21 cellular contexts compared by ENCODE assay signal in genomic region chr5:150519560-150519945, GRCh38. TPM values are rescaled to one million over a fixed set of nuclear protein-coding genes. Genes with fewer than 3 reads are reported as not detected.
DNase-seq lines count a peak whose midpoint lies in the region; ATAC-seq, FAIRE-seq and TF ChIP-seq lines count a peak whose summit lies in the region.
"Had no signal": no experiment of that assay in that cellular context is flagged by ENCODE, and none has a peak within 500 bp of the region (broad histone marks: within the 10 kb centered on the region; RNA-seq: fewer than 3 reads in every experiment).

No MANE protein-coding gene starts in this region.

- no peak overlapping the region for H3K9ac ChIP-seq in IMR-90 (ENCODE audit: low read depth, low read length)

- TF ChIP-seq RAD21 in IMR-90 (IDR thresholded peaks at IDR 0.05; ENCODE audit: low read length), result no peak

- H2BK15ac ChIP-seq in IMR-90 (ENCODE audit: low read depth, low read length), result no peak overlapping the region

- H3K4me3 ChIP-seq in IMR-90 (ENCODE audit: insufficient read depth, low read depth, low read length) (no peak overlapping the region), right lobe of liver (no peak overlapping the region)
- H3K4me3 ChIP-seq: GM23338, lung, SJCRH30 had no signal

- H3K56ac ChIP-seq in IMR-90 (ENCODE audit: extremely low read depth, insufficient read depth, low read length), result no peak overlapping the region

- H4K20me1 ChIP-seq in IMR-90 (ENCODE audit: insufficient read depth, low read length), result peaks cover 88% of the 10 kb centered on the region

- intact Hi-C loops in IMR-90 (cut with micrococcal nuclease), result no loop called here
- intact Hi-C loops in right lobe of liver (cut with DNase I), result no loop called here

- no peak overlapping the region for H3K14ac ChIP-seq in IMR-90 (replicated peaks; ENCODE audit: low read depth, low read length)

- peak overlapping the region; percentile 17; the same call in 1 of the 2 replicates for H2AK5ac ChIP-seq in IMR-90 (ENCODE audit: low read depth, low read length)

- H2AFZ ChIP-seq in IMR-90 (replicated peaks; ENCODE audit: low read length, poor library complexity), result no peak overlapping the region
- H2AFZ ChIP-seq: GM23338 had no signal

- no peak overlapping the region for H2BK5ac ChIP-seq in IMR-90 (ENCODE audit: low read depth, low read length, poor library complexity, severe bottlenecking)

- no peak for FAIRE-seq in frontal cortex (lab: Jason Lieb, UNC)
- FAIRE-seq: GM12891, GM19239 had no signal

- H3K9me3 ChIP-seq in IMR-90 (ENCODE audit: control insufficient read depth, insufficient read depth, low read length), result no peaks in the 10 kb centered on the region
- H3K9me3 ChIP-seq in right lobe of liver, result no peaks in the 10 kb centered on the region
- H3K9me3 ChIP-seq: SJCRH30 had no signal

- 94% methylated on average over 6 of the region's 10 CpGs; no CpG with 5 or more reads in 1 of the 2 experiments for WGBS in IMR-90 (ENCODE audit: extremely low coverage in 2 of 2, insufficient read length in 1 of 2), 2 experiments
- 24% methylated on average over 6 of the region's 10 CpGs for WGBS in right lobe of liver (ENCODE audit: insufficient coverage, low coverage, low lambda C conversion rate, missing lambda C conversion rate)

- no peak overlapping the region for H3K4me2 ChIP-seq in IMR-90 (ENCODE audit: low read depth, low read length)
- H3K4me2 ChIP-seq: GM23338 had no signal

- no peak overlapping the region for H3K27ac ChIP-seq in IMR-90 (ENCODE audit: insufficient read depth, low read length)
- H3K27ac ChIP-seq in right lobe of liver, result peak overlapping the region; percentile 40 to 93 (median 57)
- peak overlapping the region; percentile 70 for H3K27ac ChIP-seq in temporal lobe (ENCODE audit: low read depth, low read length)
- H3K27ac ChIP-seq: SJCRH30 had no signal

- peaks cover 8% of the 10 kb centered on the region for H3K36me3 Mint-ChIP-seq in brain
- no peaks in the 10 kb centered on the region for H3K36me3 Mint-ChIP-seq in immature natural killer cell
- H3K36me3 Mint-ChIP-seq: CD8-positive, alpha-beta memory T cell had no signal

- peaks cover 50 to 95% of the 10 kb centered on the region in 2 experiments for H3K79me1 ChIP-seq in IMR-90 (ENCODE audit: low read depth in 1 of 2, low read length in 2 of 2)

- no peak overlapping the region for H3K18ac ChIP-seq in IMR-90 (ENCODE audit: low read depth, low read length)

- dilution Hi-C loops in IMR-90 (cut with HindIII; ENCODE audit: low sequenced_read_pairs, unreplicated experiment), result no loop called here

- H3K4me1 Mint-ChIP-seq in brain (peaks cover 74% of the 10 kb centered on the region), immature natural killer cell (no peaks in the 10 kb centered on the region)
- H3K4me1 Mint-ChIP-seq: CD8-positive, alpha-beta memory T cell; T-helper 17 cell had no signal

- H2AK9ac ChIP-seq in IMR-90 (replicated peaks; ENCODE audit: low read depth, low read length, poor library complexity), result no peak overlapping the region

- peak overlapping the region in 4 of 5 experiments; percentile 40 to 76 (median 60) for H3K27ac Mint-ChIP-seq in brain
- H3K27ac Mint-ChIP-seq in immature natural killer cell, result no peak overlapping the region
- H3K27ac Mint-ChIP-seq: CD8-positive, alpha-beta memory T cell; stimulated activated memory B cell treated with anti-CD40 and anti-IgM and Interleukin-4, amounts not matched to agents 10 μg/mL and 1 μg/mL and 100 μg/mL, for 72 hours; T-helper 17 cell had no signal

- H4K91ac ChIP-seq in IMR-90 (ENCODE audit: insufficient read depth, low read depth, low read length), result no peak overlapping the region

- no peak overlapping the region for H3K23ac ChIP-seq in IMR-90 (ENCODE audit: low read depth, low read length)

- H3K4me3 Mint-ChIP-seq in brain, result no peak overlapping the region
- no peak overlapping the region for H3K4me3 Mint-ChIP-seq in immature natural killer cell
- H3K4me3 Mint-ChIP-seq: CD8-positive, alpha-beta memory T cell; GM23338; stimulated activated memory B cell treated with anti-CD40 and anti-IgM and Interleukin-4, amounts not matched to agents 10 μg/mL and 1 μg/mL and 100 μg/mL, for 72 hours; T-helper 17 cell had no signal

- H2BK20ac ChIP-seq in IMR-90 (ENCODE audit: low read depth, low read length), result no peak overlapping the region

- peaks cover 32% of the 10 kb centered on the region for H3K36me3 ChIP-seq in IMR-90 (ENCODE audit: control insufficient read depth, insufficient read depth, low read length)
- H3K36me3 ChIP-seq in right lobe of liver, result peaks cover 0 to 16% (median 5%) of the 10 kb centered on the region in 4 donors

- H3K27me3 Mint-ChIP-seq in brain (peaks cover 4% of the 10 kb centered on the region), immature natural killer cell (ENCODE audit: low read depth in 3 of 3) (peaks cover 0 to 3% (median 1%) of the 10 kb centered on the region in 3 donors)
- H3K27me3 Mint-ChIP-seq: stimulated activated memory B cell treated with anti-CD40 and anti-IgM and Interleukin-4, amounts not matched to agents 10 μg/mL and 1 μg/mL and 100 μg/mL, for 72 hours; T-helper 17 cell had no signal

- in situ Hi-C loops in IMR-90 (cut with MboI; ENCODE audit: low sequenced_read_pairs), result no loop called here

- peaks cover 48% of the 10 kb centered on the region for H3K9me1 ChIP-seq in IMR-90 (ENCODE audit: insufficient read depth, low read length)

- no peak overlapping the region for H3K4ac ChIP-seq in IMR-90 (ENCODE audit: low read depth, low read length)

- no peak overlapping the region for H4K8ac ChIP-seq in IMR-90 (ENCODE audit: low read depth in 2 of 2, low read length in 2 of 2)

- no TSS peak for BruUV-seq in IMR-90 (replicated peaks; lab: Mats Ljungman, UMichigan)

- CTCF ChIA-PET in IMR-90 (lab: Yijun Ruan, JAX), result no interaction called here

- TF ChIP-seq POLR2A in IMR-90 (IDR thresholded peaks at IDR 0.05; ENCODE audit: low read depth, low read length), result no peak
- TF ChIP-seq POLR2A in right lobe of liver (IDR thresholded peaks at IDR 0.05), result no peak

- H3K9me3 Mint-ChIP-seq in brain, result no peaks in the 10 kb centered on the region
- H3K9me3 Mint-ChIP-seq in immature natural killer cell, result no peaks in the 10 kb centered on the region
- H3K9me3 Mint-ChIP-seq: CD8-positive, alpha-beta memory T cell; GM23338; stimulated activated memory B cell treated with anti-CD40 and anti-IgM and Interleukin-4, amounts not matched to agents 10 μg/mL and 1 μg/mL and 100 μg/mL, for 72 hours had no signal

- ATAC-seq in IMR-90 (ENCODE audit: low read depth) (no peak), right lobe of liver (no peak), GM18520 (IDR thresholded peaks at IDR 0.05; ENCODE audit: unreplicated experiment) (no peak)
- ATAC-seq: GM23338; PC-3; stimulated activated memory B cell treated with anti-CD40 and anti-IgM and Interleukin-4, amounts not matched to agents 10 μg/mL and 1 μg/mL and 100 μg/mL, for 72 hours; T-helper 17 cell had no signal

- no peak overlapping the region for H4K5ac ChIP-seq in IMR-90 (ENCODE audit: low read depth, low read length)

- no peak overlapping the region for H2BK120ac ChIP-seq in IMR-90 (ENCODE audit: low read depth, low read length)

- POLR2A ChIA-PET in IMR-90 (lab: Charles Lee; ENCODE audit: unreplicated experiment), result no interaction called here

- H3K27me3 ChIP-seq in IMR-90 (ENCODE audit: control insufficient read depth, insufficient read depth, low read length) (no peaks in the 10 kb centered on the region), right lobe of liver (no peaks in the 10 kb centered on the region)
- H3K27me3 ChIP-seq: SJCRH30 had no signal

- H3K4me1 ChIP-seq in IMR-90 (ENCODE audit: control insufficient read depth, insufficient read depth, low read length) (peaks cover 43% of the 10 kb centered on the region), right lobe of liver (peaks cover 0 to 98% (median 61%) of the 10 kb centered on the region in 4 donors)

- no peak for DNase-seq in IMR-90
- peak in 1 of 3 donors; percentile 68 for DNase-seq in right lobe of liver
- no peak for DNase-seq in immature natural killer cell
- no peak for DNase-seq in frontal cortex (ENCODE audit: low spot score in 2 of 2)
- DNase-seq: activated gamma-delta T cell treated with Interleukin-2 at 50 U/mL for 16 hours; CD8-positive, alpha-beta memory T cell; effector CD8-positive, alpha-beta T cell; KG1; NCI-H1694 treated with DMSO at 0.1 percent for 48 hours; NCI-H2227 treated with DMSO at 0.1 percent for 48 hours; PC-3; T-helper 17 cell had no signal

- TF ChIP-seq CTCF in IMR-90 (conservative IDR thresholded peaks at IDR 0.05; ENCODE audit: low read depth, low read length) (no peak), brain (conservative IDR thresholded peaks at IDR 0.05) (no peak), right lobe of liver (IDR thresholded peaks at IDR 0.05) (no peak)

TF ChIP-seq in IMR-90, 13 proteins besides CTCF, POLR2A, EP300 and RAD21:
- TF ChIP-seq BHLHE40 (IDR thresholded peaks at IDR 0.05; ENCODE audit: low read depth, low read length), result no peak
- no peak for TF ChIP-seq FOS (IDR thresholded peaks at IDR 0.05; ENCODE audit: low read depth, low read length)
- no peak for TF ChIP-seq CEBPB (IDR thresholded peaks at IDR 0.05; ENCODE audit: low read depth, low read length)
- TF ChIP-seq RCOR1 (IDR thresholded peaks at IDR 0.05; ENCODE audit: insufficient replicate concordance, low read length), result no peak
- no peak for TF ChIP-seq MAFK (IDR thresholded peaks at IDR 0.05; ENCODE audit: low read depth, low read length)
- TF ChIP-seq SMC3 (IDR thresholded peaks at IDR 0.05; ENCODE audit: low read depth, low read length), result no peak
TF ChIP-seq in IMR-90: peak in this region for 0.

RNA-seq across cellular contexts. Expression of gene NDST1, which starts 11.6 kb away (rescaled TPM):
- 30.3 and 30.5 TPM in 2 replicates for total RNA-seq in IMR-90 (2012; rRNA removed)
- 80.4 and 101 TPM in 2 replicates for polyA plus RNA-seq in IMR-90 (2012; rRNA removed)
- polyA plus RNA-seq in IMR-90 (2012; cell fraction: cytosol; rRNA removed), result 41.4 and 74.0 TPM in 2 replicates
- polyA plus RNA-seq in IMR-90 (2012; cell fraction: nucleus; rRNA removed; ENCODE audit: low replicate concordance), result 81.4 and 121 TPM in 2 replicates
- 40.0 TPM for polyA plus RNA-seq in brain (ENCODE audit: insufficient read depth, low read depth, low replicate concordance)
- total RNA-seq in right lobe of liver, result 10 to 100 TPM; 38.1 to 97.5 (median 76.0) TPM
- total RNA-seq in temporal lobe, result 28.0 TPM
- 1 to 10 TPM; 1.2 to 3.2 (median 1.4) TPM for polyA plus RNA-seq in immature natural killer cell
- total RNA-seq in frontal cortex, result 16.3 TPM

Comparison
In these comparisons a context has a peak if more than half of its experiments do, and no peak if none do; other contexts are left out.
1. H3K27ac Mint-ChIP-seq: peak in brain (4 of 5); none in immature natural killer cell (0 of 6).